6 cellular contexts compared by ENCODE assay signal in the genomic region with DNA sequence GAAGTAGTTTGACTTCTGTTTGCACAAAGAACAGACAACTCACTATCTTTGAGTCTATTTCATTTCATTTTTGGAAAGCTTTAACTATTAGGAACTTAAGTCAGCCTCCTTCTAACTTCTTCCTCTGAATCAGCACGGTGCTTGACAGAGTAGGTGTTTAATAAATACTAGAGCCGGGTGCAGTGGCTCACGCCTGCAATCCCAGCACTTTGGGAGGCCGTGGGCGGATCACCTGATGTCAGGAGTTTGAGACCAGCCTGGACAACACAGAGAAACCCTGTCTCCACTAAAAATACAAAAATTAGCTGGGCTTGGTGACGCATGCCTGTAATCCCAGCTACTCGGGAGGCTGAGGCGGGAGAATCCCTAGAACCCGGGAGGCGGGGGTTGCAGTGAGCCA. TPM values are rescaled to one million over a fixed set of nuclear protein-coding genes. Genes with fewer than 3 reads are reported as not detected.
"Had no signal": no experiment of that assay in that cellular context is flagged by ENCODE, and none has a peak within 500 bp of the region (broad histone marks: within the 10 kb centered on the region; RNA-seq: fewer than 3 reads in every experiment).

No MANE protein-coding gene starts in this region.

RNA-seq across cellular contexts. Expression of gene BIN2, which starts 23.2 kb away (rescaled TPM):
- total RNA-seq: PC-3 had no signal

RNA-seq across cellular contexts. Expression of gene SMAGP, which starts 30.6 kb away (rescaled TPM):
- total RNA-seq: activated T-helper 2 cell treated with anti-CD3 and anti-CD28 coated beads, Interferon-gamma antibody, Interleukin-2, Interleukin-4, amounts not matched to agents 10 μg/mL and 5 μg/mL and 100 μg/mL, durations not matched to agents 14 hours and 24 hours and 36 hours had no signal

RNA-seq across cellular contexts. Expression of gene CELA1, which starts 45.7 kb away (rescaled TPM):
- total RNA-seq: activated B cell treated with CpG ODN at 0.5 μM for 24 hours; activated CD4-positive, alpha-beta T cell treated with anti-CD3 and anti-CD28 coated beads, Interleukin-2, amount 10 ng/mL, durations not matched to agents 7 days and 5 days; activated T-helper 2 cell treated with anti-CD3 and anti-CD28 coated beads, Interferon-gamma antibody, Interleukin-2, Interleukin-4, amounts not matched to agents 10 μg/mL and 5 μg/mL and 100 μg/mL, durations not matched to agents 14 hours and 24 hours and 36 hours; aorta; breast epithelium; PC-3 had no signal
- polyA plus RNA-seq: aorta had no signal
